8 cellular contexts compared by ENCODE assay signal in genomic region chr4:183249854-183250253, GRCh38.
DNase-seq lines count a peak whose midpoint lies in the region; ATAC-seq and TF ChIP-seq lines count a peak whose summit lies in the region.

No MANE protein-coding gene starts in this region.

- H2BK12ac ChIP-seq in mesenchymal stem cell (ENCODE audit: low read length in 2 of 2) = no peak overlapping the region

- intact Hi-C loops in mammary epithelial cell (cut with micrococcal nuclease) = loop anchor here (1.0 kb wide), 1 partner anchor 177 kb away; no protein-coding TSS in a partner anchor

- H3K4me1 ChIP-seq in mammary epithelial cell (ENCODE audit: insufficient read depth, low read length) (no peaks in the 10 kb centered on the region), mesenchymal stem cell (ENCODE audit: control insufficient read depth, insufficient read depth, low read depth, low read length) (peaks cover 7% of the 10 kb centered on the region)

- WGBS in mammary epithelial cell (ENCODE audit: low coverage, missing lambda C conversion rate) = no CpG with 5 or more reads among the region's 2 CpGs
- WGBS in mesenchymal stem cell = 50% methylated on average over 1 of the region's 2 CpGs

- H3K9ac ChIP-seq in mammary epithelial cell (ENCODE audit: insufficient read depth, low read length) (no peak overlapping the region), mesenchymal stem cell (ENCODE audit: low read length) (no peak overlapping the region)

- TF ChIP-seq POLR2A in GM18505 (IDR thresholded peaks at IDR 0.05; ENCODE audit: borderline replicate concordance, extremely low read depth, insufficient read depth, insufficient read length) = no peak

- no peak overlapping the region for H3K23ac ChIP-seq in mesenchymal stem cell (ENCODE audit: low read length in 2 of 2)

- H3K4me3 ChIP-seq in mammary epithelial cell (replicated peaks in 1 of 3; ENCODE audit: insufficient read depth in 1 of 3, low read depth in 2 of 3, low read length in 3 of 3) = no peak overlapping the region
- H3K4me3 ChIP-seq in mesenchymal stem cell (ENCODE audit: insufficient read depth in 1 of 2, low read depth in 1 of 2, low read length in 2 of 2) = no peak overlapping the region

- no peaks in the 10 kb centered on the region for H3K27me3 ChIP-seq in mammary epithelial cell (ENCODE audit: insufficient read depth, low read length)
- no peaks in the 10 kb centered on the region for H3K27me3 ChIP-seq in mesenchymal stem cell (ENCODE audit: control insufficient read depth in 1 of 2, insufficient read depth in 1 of 2, low read length in 2 of 2)

- BruUV-seq in mammary epithelial cell (replicated peaks; lab: Mats Ljungman, UMichigan) = no TSS peak

- TF ChIP-seq CTCF in mammary epithelial cell (conservative IDR thresholded peaks at IDR 0.05 in 1 of 2, IDR thresholded peaks at IDR 0.05 in 1 of 2; ENCODE audit: extremely low read depth in 1 of 2, insufficient read depth in 1 of 2, low read depth in 1 of 2, low read length in 2 of 2) = peak; percentile 28 to 53

- no peak overlapping the region for H3K18ac ChIP-seq in mesenchymal stem cell (ENCODE audit: low read depth in 1 of 2, low read length in 2 of 2)

- no peak overlapping the region for H3K14ac ChIP-seq in mesenchymal stem cell (ENCODE audit: low read length in 2 of 2)

- no peak overlapping the region for H4K91ac ChIP-seq in mesenchymal stem cell (ENCODE audit: low read length)

- H3K79me2 ChIP-seq in mammary epithelial cell (ENCODE audit: insufficient read depth, low read length) = no peaks in the 10 kb centered on the region

- CTCF ChIA-PET in mammary epithelial cell (lab: Charles Lee; ENCODE audit: low non-redundant PET) = interaction anchor here (0.7 kb wide), 1 partner anchor 151 kb away, joined by 3 read pairs; the partner anchor contains the start of gene WWC2

- dilution Hi-C loops in mammary epithelial cell (cut with HindIII; ENCODE audit: low sequenced_read_pairs) = loop anchor here (10.0 to 25.0 kb wide), 3 partner anchors 85 to 325 kb away; no protein-coding TSS in a partner anchor

- no peak overlapping the region for H2BK5ac ChIP-seq in mesenchymal stem cell (ENCODE audit: low read depth, low read length, poor library complexity, severe bottlenecking)

- H2AFZ ChIP-seq in mammary epithelial cell (ENCODE audit: low read depth, low read length) (no peak overlapping the region), mesenchymal stem cell (ENCODE audit: low read depth, low read length) (no peak overlapping the region)

- H3K79me1 ChIP-seq in mesenchymal stem cell (replicated peaks; ENCODE audit: low read length, poor library complexity, severe bottlenecking) = peaks cover 17% of the 10 kb centered on the region

- no peak overlapping the region for H2BK15ac ChIP-seq in mesenchymal stem cell (ENCODE audit: low read depth, poor library complexity, severe bottlenecking)

- H3K36me3 ChIP-seq in mammary epithelial cell (ENCODE audit: insufficient read depth, low read length) = peaks cover 4% of the 10 kb centered on the region
- H3K36me3 ChIP-seq in mesenchymal stem cell (ENCODE audit: control insufficient read depth in 1 of 2, insufficient read depth in 2 of 2, low read depth in 1 of 2, low read length in 2 of 2) = peaks cover 17 to 57% of the 10 kb centered on the region in 2 experiments

- peak; percentile 44 for DNase-seq in Caki2 (ENCODE audit: low read depth)
- peak; percentile 3 for DNase-seq in NCI-H2107 (lab: John Stamatoyannopoulos, UW)
- peak; percentile 21 for DNase-seq in mammary epithelial cell
- DNase-seq in mesenchymal stem cell = peak; percentile 59
- no peak for DNase-seq in GDM1 (lab: John Stamatoyannopoulos, UW)

- H3K27ac ChIP-seq in mammary epithelial cell (ENCODE audit: insufficient read depth, low read depth, low read length) (no peak overlapping the region), mesenchymal stem cell (ENCODE audit: low read length, poor library complexity, severe bottlenecking) (no peak overlapping the region)

- H4K8ac ChIP-seq in mesenchymal stem cell (ENCODE audit: low read length) = no peak overlapping the region

- no peak overlapping the region for H3K4me2 ChIP-seq in mammary epithelial cell (ENCODE audit: insufficient read depth, low read depth, low read length)
- H3K4me2 ChIP-seq in mesenchymal stem cell (ENCODE audit: low read length, poor library complexity, severe bottlenecking) = no peak overlapping the region

- in situ Hi-C loops in Caki2 (cut with HindIII; ENCODE audit: low pct_unique_long_range_greater_than_20kb, low sequenced_read_pairs) (loop anchor here (25.0 kb wide), 1 partner anchor 313 kb away; no protein-coding TSS in a partner anchor), mammary epithelial cell (cut with MboI; ENCODE audit: low sequenced_read_pairs in 2 of 2) (loop anchor here (5.0 to 10.0 kb wide), 2 partner anchors 178 to 315 kb away; no protein-coding TSS in a partner anchor)

- H2BK120ac ChIP-seq in mesenchymal stem cell (ENCODE audit: low read depth, low read length) = no peak overlapping the region

- no peak overlapping the region for H3K4ac ChIP-seq in mesenchymal stem cell (ENCODE audit: low read depth in 1 of 2, low read length in 2 of 2)

- ATAC-seq in GM18868 (IDR thresholded peaks at IDR 0.05; ENCODE audit: unreplicated experiment) = peak; percentile 78
- no peak for ATAC-seq in HG02678 (IDR thresholded peaks at IDR 0.05; ENCODE audit: unreplicated experiment)
- no peak for ATAC-seq in GM18505 (IDR thresholded peaks at IDR 0.05; ENCODE audit: unreplicated experiment)

- no peaks in the 10 kb centered on the region for H3K9me3 ChIP-seq in mammary epithelial cell (replicated peaks; ENCODE audit: insufficient read depth, low read length)
- H3K9me3 ChIP-seq in mesenchymal stem cell (ENCODE audit: control insufficient read depth, low read length) = no peaks in the 10 kb centered on the region

- no peaks in the 10 kb centered on the region for H4K20me1 ChIP-seq in mammary epithelial cell (ENCODE audit: insufficient read depth, low read length)

- H2AK5ac ChIP-seq in mesenchymal stem cell (ENCODE audit: low read length, severe bottlenecking) = no peak overlapping the region
